Comparison of ENCODE assay signal across 8 cellular contexts in genomic region chr11:46119053-46119351, GRCh38. TPM values are rescaled to one million over a fixed set of nuclear protein-coding genes. Genes with fewer than 3 reads are reported as not detected.
DNase-seq lines count a peak whose midpoint lies in the region; ATAC-seq and TF ChIP-seq lines count a peak whose summit lies in the region.

No MANE protein-coding gene starts in this region.

- H3K4me3 Mint-ChIP-seq in MCF 10A (ENCODE audit: unreplicated experiment): peak overlapping the region; percentile 94

- H3K27me3 ChIP-seq in mononuclear cell (ENCODE audit: insufficient read depth, low read length): no peaks in the 10 kb centered on the region

- H3K4me1 Mint-ChIP-seq in MCF 10A (ENCODE audit: insufficient read depth, unreplicated experiment): peaks cover 24% of the 10 kb centered on the region

- peaks cover 3% of the 10 kb centered on the region for H3K9me3 Mint-ChIP-seq in MCF 10A (ENCODE audit: unreplicated experiment)

- no peak for ATAC-seq in HG03432 (IDR thresholded peaks at IDR 0.05; ENCODE audit: unreplicated experiment)
- ATAC-seq in esophagus mucosa: no peak

- intact Hi-C loops in MCF 10A (cut with micrococcal nuclease): loop anchor here (2.0 kb wide), 1 partner anchor 154 kb away; no protein-coding TSS in a partner anchor

- peak overlapping the region; percentile 83 for H3K27ac Mint-ChIP-seq in MCF 10A (ENCODE audit: low read depth, unreplicated experiment)

- peak overlapping the region; percentile 99 for H3K27ac ChIP-seq in 22Rv1

- POLR2A ChIA-PET in MCF 10A (lab: Yijun Ruan, JAX): interaction anchor here (0.6 to 2.1 kb wide), 17 partner anchors 9 to 1923 kb away, joined by 3 to 18 read pairs (median 3); partner anchors contain the start of gene PEX16

- CTCF ChIA-PET in MCF 10A (lab: Yijun Ruan, JAX): interaction anchor here (0.6 to 1.9 kb wide), 3 partner anchors 119 to 1098 kb away, joined by 3 to 6 read pairs (median 3); no protein-coding TSS in a partner anchor

- DNase-seq in HFF-Myc (ENCODE audit: extremely low read depth, low read depth) (no peak), MCF 10A (ENCODE audit: unreplicated experiment) (no peak), AG08395 (ENCODE audit: low spot score) (no peak), hepatic stellate cell (ENCODE audit: low spot score) (no peak)

- BruUV-seq in MCF 10A (replicated peaks; lab: Mats Ljungman, UMichigan): no TSS peak

- H3K27me3 Mint-ChIP-seq in MCF 10A (ENCODE audit: insufficient read depth, unreplicated experiment): no peaks in the 10 kb centered on the region

- TF ChIP-seq CTCF in 22Rv1 (IDR thresholded peaks at IDR 0.05): no peak
- TF ChIP-seq CTCF in HFF-Myc (IDR thresholded peaks at IDR 0.05; ENCODE audit: low read depth, low read length, missing control alignments): no peak
- TF ChIP-seq CTCF in MCF 10A (IDR thresholded peaks at IDR 0.05; ENCODE audit: unreplicated experiment): no peak

- H3K36me3 Mint-ChIP-seq in MCF 10A (ENCODE audit: insufficient read depth, unreplicated experiment): peaks cover 12% of the 10 kb centered on the region

- H3K4me1 ChIP-seq in mononuclear cell (ENCODE audit: insufficient read depth, low read length): peaks cover 40% of the 10 kb centered on the region

- no peaks in the 10 kb centered on the region for H3K9me3 ChIP-seq in mononuclear cell (ENCODE audit: low read depth, low read length)

- H3K4me3 ChIP-seq in HFF-Myc (replicated peaks; ENCODE audit: low read depth, low read length) (peak overlapping the region; percentile 82), mononuclear cell (ENCODE audit: low read length) (peak overlapping the region; percentile 76)

RNA-seq across cellular contexts. Expression of gene PHF21A, which starts 2.3 kb away (rescaled TPM):
- total RNA-seq in MCF 10A (2022): 33.2 and 37.6 TPM in 2 replicates
- 33.2 TPM for total RNA-seq in mononuclear cell
- total RNA-seq in esophagus mucosa: 17.2 TPM
